8 cellular contexts compared by ENCODE assay signal in the genomic region with DNA sequence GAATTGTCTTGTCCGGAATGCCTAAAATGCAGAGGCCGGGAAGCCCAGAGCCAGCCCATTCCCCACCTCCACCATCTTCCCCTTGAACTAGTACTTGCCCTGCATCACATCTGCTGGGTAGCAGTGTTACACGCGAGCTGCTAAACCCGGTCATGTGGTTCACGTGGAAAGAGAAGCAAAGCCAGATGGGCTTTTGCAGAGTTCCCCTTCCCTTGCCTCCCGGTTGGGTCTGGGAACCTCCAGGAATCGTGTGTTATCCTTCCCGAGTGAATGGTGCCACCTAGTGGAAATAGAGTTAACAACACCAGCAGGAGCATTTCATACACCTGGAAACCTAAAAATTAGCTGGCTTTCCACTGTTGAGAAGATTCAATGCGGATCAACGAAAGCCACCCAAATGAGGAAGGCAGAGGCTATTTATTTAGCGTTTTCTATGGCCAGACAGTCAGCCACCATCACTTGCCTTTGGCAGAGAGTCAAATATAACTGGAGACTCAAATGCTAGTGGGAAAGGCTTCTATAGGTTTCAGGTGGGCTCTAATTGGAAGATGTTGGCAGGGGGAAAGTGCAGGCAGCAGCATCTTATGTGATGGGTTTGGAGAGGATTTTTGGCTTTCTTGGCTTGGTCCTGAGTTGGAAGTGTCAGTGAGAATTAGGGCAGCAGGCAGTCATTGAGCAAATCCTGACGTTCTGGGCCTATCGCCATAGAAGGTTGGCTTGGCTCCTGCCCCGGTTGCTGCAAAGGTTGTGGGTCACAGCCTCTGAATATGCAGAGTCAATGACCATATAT. TPM values are rescaled to one million over a fixed set of nuclear protein-coding genes. Genes with fewer than 3 reads are reported as not detected.
DNase-seq lines count a peak whose midpoint lies in the region; ATAC-seq and TF ChIP-seq lines count a peak whose summit lies in the region.

No MANE protein-coding gene starts in this region.

- no peak for ATAC-seq in activated CD8-positive, alpha-beta T cell treated with anti-CD3 and anti-CD28 coated beads, Interleukin-2, amount 10 ng/mL, durations not matched to agents 7 days and 5 days
- ATAC-seq in GM19035 (IDR thresholded peaks at IDR 0.05; ENCODE audit: unreplicated experiment), result no peak

- intact Hi-C loops in activated T-helper 2 cell treated with anti-CD3 and anti-CD28 coated beads, Interferon-gamma antibody, Interleukin-2, Interleukin-4, amounts not matched to agents 10 μg/mL and 5 μg/mL and 100 μg/mL, durations not matched to agents 14 hours and 24 hours and 36 hours (cut with micrococcal nuclease), result loop anchor here (1.0 kb wide), 1 partner anchor 135 kb away; no protein-coding TSS in a partner anchor

- no peak overlapping the region for H3K4me3 ChIP-seq in GM12865 (ENCODE audit: low read depth, low read length)

- H3K27ac Mint-ChIP-seq in activated CD8-positive, alpha-beta T cell treated with anti-CD3 and anti-CD28 coated beads, Interleukin-2, amount 10 ng/mL, durations not matched to agents 7 days and 5 days, result no peak overlapping the region
- H3K27ac Mint-ChIP-seq in activated T-helper 2 cell treated with anti-CD3 and anti-CD28 coated beads, Interferon-gamma antibody, Interleukin-2, Interleukin-4, amounts not matched to agents 10 μg/mL and 5 μg/mL and 100 μg/mL, durations not matched to agents 14 hours and 24 hours and 36 hours, result no peak overlapping the region

- POLR2A ChIA-PET in activated CD8-positive, alpha-beta T cell treated with anti-CD3 and anti-CD28 coated beads, Interleukin-2, amount 10 ng/mL, durations not matched to agents 7 days and 5 days (lab: Charles Lee), result no interaction called here

- TF ChIP-seq CTCF in GM12865 (IDR thresholded peaks at IDR 0.05; ENCODE audit: insufficient read depth, low read depth, low read length, missing control alignments), result peak; percentile 80

- no peak overlapping the region for H3K4me3 Mint-ChIP-seq in activated CD8-positive, alpha-beta T cell treated with anti-CD3 and anti-CD28 coated beads, Interleukin-2, amount 10 ng/mL, durations not matched to agents 7 days and 5 days
- H3K4me3 Mint-ChIP-seq in activated T-helper 2 cell treated with anti-CD3 and anti-CD28 coated beads, Interferon-gamma antibody, Interleukin-2, Interleukin-4, amounts not matched to agents 10 μg/mL and 5 μg/mL and 100 μg/mL, durations not matched to agents 14 hours and 24 hours and 36 hours (ENCODE audit: low read depth), result no peak overlapping the region

- no peaks in the 10 kb centered on the region for H3K36me3 Mint-ChIP-seq in activated CD8-positive, alpha-beta T cell treated with anti-CD3 and anti-CD28 coated beads, Interleukin-2, amount 10 ng/mL, durations not matched to agents 7 days and 5 days (ENCODE audit: low read depth)
- no peaks in the 10 kb centered on the region for H3K36me3 Mint-ChIP-seq in activated T-helper 2 cell treated with anti-CD3 and anti-CD28 coated beads, Interferon-gamma antibody, Interleukin-2, Interleukin-4, amounts not matched to agents 10 μg/mL and 5 μg/mL and 100 μg/mL, durations not matched to agents 14 hours and 24 hours and 36 hours (ENCODE audit: low read depth)

- no peaks in the 10 kb centered on the region for H3K9me3 Mint-ChIP-seq in activated CD8-positive, alpha-beta T cell treated with anti-CD3 and anti-CD28 coated beads, Interleukin-2, amount 10 ng/mL, durations not matched to agents 7 days and 5 days (ENCODE audit: insufficient read depth)
- no peaks in the 10 kb centered on the region for H3K9me3 Mint-ChIP-seq in activated T-helper 2 cell treated with anti-CD3 and anti-CD28 coated beads, Interferon-gamma antibody, Interleukin-2, Interleukin-4, amounts not matched to agents 10 μg/mL and 5 μg/mL and 100 μg/mL, durations not matched to agents 14 hours and 24 hours and 36 hours

- DNase-seq in AG08396 (ENCODE audit: low spot score) (peak; percentile 75), GM12865 (ENCODE audit: low read depth) (peak; percentile 52), NCI-H2171 (lab: John Stamatoyannopoulos, UW) (peak; percentile 92), foreskin melanocyte (peak; percentile 71), occipital lobe (lab: John Stamatoyannopoulos, UW) (peak; percentile 35)
- DNase-seq in activated CD8-positive, alpha-beta T cell treated with anti-CD3 and anti-CD28 coated beads, Interleukin-2, amount 10 ng/mL, durations not matched to agents 7 days and 5 days, result peak; percentile 40
- DNase-seq in activated T-helper 2 cell treated with anti-CD3 and anti-CD28 coated beads, Interferon-gamma antibody, Interleukin-2, Interleukin-4, amounts not matched to agents 10 μg/mL and 5 μg/mL and 100 μg/mL, durations not matched to agents 14 hours and 24 hours and 36 hours (ENCODE audit: low spot score), result no peak

- H3K27me3 Mint-ChIP-seq in activated CD8-positive, alpha-beta T cell treated with anti-CD3 and anti-CD28 coated beads, Interleukin-2, amount 10 ng/mL, durations not matched to agents 7 days and 5 days (ENCODE audit: low read depth), result peaks cover 8% of the 10 kb centered on the region
- peaks cover 22% of the 10 kb centered on the region for H3K27me3 Mint-ChIP-seq in activated T-helper 2 cell treated with anti-CD3 and anti-CD28 coated beads, Interferon-gamma antibody, Interleukin-2, Interleukin-4, amounts not matched to agents 10 μg/mL and 5 μg/mL and 100 μg/mL, durations not matched to agents 14 hours and 24 hours and 36 hours (ENCODE audit: low read depth)

- H3K4me1 Mint-ChIP-seq in activated CD8-positive, alpha-beta T cell treated with anti-CD3 and anti-CD28 coated beads, Interleukin-2, amount 10 ng/mL, durations not matched to agents 7 days and 5 days (ENCODE audit: low read depth), result peaks cover 20% of the 10 kb centered on the region
- H3K4me1 Mint-ChIP-seq in activated T-helper 2 cell treated with anti-CD3 and anti-CD28 coated beads, Interferon-gamma antibody, Interleukin-2, Interleukin-4, amounts not matched to agents 10 μg/mL and 5 μg/mL and 100 μg/mL, durations not matched to agents 14 hours and 24 hours and 36 hours (ENCODE audit: low read depth), result peaks cover 20% of the 10 kb centered on the region

- CTCF ChIA-PET in activated CD8-positive, alpha-beta T cell treated with anti-CD3 and anti-CD28 coated beads, Interleukin-2, amount 10 ng/mL, durations not matched to agents 7 days and 5 days (lab: Charles Lee), result interaction anchor here (0.6 to 2.2 kb wide), 18 partner anchors 8 to 359 kb away, joined by 3 to 16 read pairs (median 4); no protein-coding TSS in a partner anchor

RNA-seq across cellular contexts. Expression of a gene that starts 12.9 kb away (rescaled TPM):
- total RNA-seq in activated CD8-positive, alpha-beta T cell treated with anti-CD3 and anti-CD28 coated beads, Interleukin-2, amount 10 ng/mL, durations not matched to agents 7 days and 5 days, result not detected
- 16.4 TPM for total RNA-seq in occipital lobe
- not detected in 2 replicates for total RNA-seq in activated T-helper 2 cell treated with anti-CD3 and anti-CD28 coated beads, Interferon-gamma antibody, Interleukin-2, Interleukin-4, amounts not matched to agents 10 μg/mL and 5 μg/mL and 100 μg/mL, durations not matched to agents 14 hours and 24 hours and 36 hours

RNA-seq across cellular contexts. Expression of a gene that starts 19.2 kb away (rescaled TPM):
- 10 to 100 TPM; 20.6 to 20.8 TPM for total RNA-seq in activated CD8-positive, alpha-beta T cell treated with anti-CD3 and anti-CD28 coated beads, Interleukin-2, amount 10 ng/mL, durations not matched to agents 7 days and 5 days
- 47.6 TPM for total RNA-seq in occipital lobe
- 26.3 and 29.9 TPM in 2 replicates for total RNA-seq in activated T-helper 2 cell treated with anti-CD3 and anti-CD28 coated beads, Interferon-gamma antibody, Interleukin-2, Interleukin-4, amounts not matched to agents 10 μg/mL and 5 μg/mL and 100 μg/mL, durations not matched to agents 14 hours and 24 hours and 36 hours

RNA-seq across cellular contexts. Expression of a gene that starts 43.0 kb away (rescaled TPM):
- total RNA-seq in activated CD8-positive, alpha-beta T cell treated with anti-CD3 and anti-CD28 coated beads, Interleukin-2, amount 10 ng/mL, durations not matched to agents 7 days and 5 days, result 100 to 1,000 TPM; 213 to 221 TPM
- 45.4 TPM for total RNA-seq in occipital lobe
- 172 and 178 TPM in 2 replicates for total RNA-seq in activated T-helper 2 cell treated with anti-CD3 and anti-CD28 coated beads, Interferon-gamma antibody, Interleukin-2, Interleukin-4, amounts not matched to agents 10 μg/mL and 5 μg/mL and 100 μg/mL, durations not matched to agents 14 hours and 24 hours and 36 hours

Comparison
In these comparisons a context has a peak if more than half of its experiments do, and no peak if none do; other contexts are left out.
1. RNA of a gene that starts 12.9 kb away (total RNA-seq): 16.4 TPM in occipital lobe (single experiment); not detected in activated CD8-positive, alpha-beta T cell treated with anti-CD3 and anti-CD28 coated beads, Interleukin-2, amount 10 ng/mL, durations not matched to agents 7 days and 5 days and not detected in activated T-helper 2 cell treated with anti-CD3 and anti-CD28 coated beads, Interferon-gamma antibody, Interleukin-2, Interleukin-4, amounts not matched to agents 10 μg/mL and 5 μg/mL and 100 μg/mL, durations not matched to agents 14 hours and 24 hours and 36 hours; every median in the first group is over 10 times any median in the second.